ENCODE assay signal across 8 cellular contexts in genomic region chr6:13354331-13355042, GRCh38. TPM values are rescaled to one million over a fixed set of nuclear protein-coding genes. Genes with fewer than 3 reads are reported as not detected.
A peak's percentile ranks its signal among the peaks of the same experiment; 100 is the strongest.
DNase-seq lines count a peak whose midpoint lies in the region; ATAC-seq and TF ChIP-seq lines count a peak whose summit lies in the region.

No MANE protein-coding gene starts in this region.

- POLR2A ChIA-PET in IMR-90 (lab: Charles Lee; ENCODE audit: unreplicated experiment): interaction anchor here (0.7 kb wide), 1 partner anchor 41 kb away, joined by 3 read pairs; no protein-coding TSS in a partner anchor

- peak overlapping the region; percentile 95; the same call in 2 of the 3 replicates for H2BK15ac ChIP-seq in IMR-90 (ENCODE audit: low read depth, low read length)

- H3K4me1 Mint-ChIP-seq in activated naive CD8-positive, alpha-beta T cell treated with anti-CD3 and anti-CD28 coated beads, Interleukin-2, amount 50 U/mL, for 24 hours: peaks cover 50% of the 10 kb centered on the region

- H3K27me3 ChIP-seq in IMR-90 (ENCODE audit: control insufficient read depth, insufficient read depth, low read length): no peaks in the 10 kb centered on the region

- CTCF ChIA-PET in IMR-90 (lab: Yijun Ruan, JAX): interaction anchor here (1.0 to 1.9 kb wide), 3 partner anchors 12 to 261 kb away, joined by 3 to 4 read pairs (median 3); partner anchors contain the start of gene NOL7

- peak overlapping the region; percentile 20 for H2AK9ac ChIP-seq in IMR-90 (replicated peaks; ENCODE audit: low read depth, low read length, poor library complexity)

- H3K56ac ChIP-seq in IMR-90 (ENCODE audit: extremely low read depth, insufficient read depth, low read length): peak overlapping the region; percentile 91

- H4K91ac ChIP-seq in IMR-90 (ENCODE audit: insufficient read depth, low read depth, low read length): peak overlapping the region; percentile 97

- peak; percentile 34 for DNase-seq in ACHN
- peak; percentile 81 for DNase-seq in IMR-90
- no peak for DNase-seq in activated naive CD8-positive, alpha-beta T cell treated with anti-CD3 and anti-CD28 coated beads, Interleukin-2, amount 50 U/mL, for 24 hours
- peak; percentile 74 for DNase-seq in kidney tubule cell (ENCODE audit: low spot score)
- no peak for DNase-seq in occipital lobe (lab: John Stamatoyannopoulos, UW)
- no peak for DNase-seq in NCI-H1694 (lab: John Stamatoyannopoulos, UW)
- DNase-seq in T1000 (lab: John Stamatoyannopoulos, UW): no peak

- peak overlapping the region; percentile 99 for H2AK5ac ChIP-seq in IMR-90 (ENCODE audit: low read depth, low read length)

- peaks cover 19% of the 10 kb centered on the region for H3K9me1 ChIP-seq in IMR-90 (ENCODE audit: insufficient read depth, low read length)

- TF ChIP-seq CTCF in IMR-90 (conservative IDR thresholded peaks at IDR 0.05; ENCODE audit: low read depth, low read length): no peak

- intact Hi-C loops in IMR-90 (cut with micrococcal nuclease): loop anchor here (2.0 kb wide), 2 partner anchors 132 to 260 kb away; partner anchors contain the start of genes GFOD1 and NOL7

- H3K4ac ChIP-seq in IMR-90 (ENCODE audit: low read depth, low read length): peak overlapping the region; percentile 99

- peak overlapping the region; percentile 83 to 97 for H4K8ac ChIP-seq in IMR-90 (ENCODE audit: low read depth in 2 of 2, low read length in 2 of 2)

- peak overlapping the region; percentile 99 for H2BK20ac ChIP-seq in IMR-90 (ENCODE audit: low read depth, low read length)

- H3K4me3 ChIP-seq in IMR-90 (ENCODE audit: insufficient read depth, low read depth, low read length): no peak overlapping the region

- H3K14ac ChIP-seq in IMR-90 (replicated peaks; ENCODE audit: low read depth, low read length): peak overlapping the region; percentile 97

- peak overlapping the region; percentile 7 for H3K4me3 Mint-ChIP-seq in activated naive CD8-positive, alpha-beta T cell treated with anti-CD3 and anti-CD28 coated beads, Interleukin-2, amount 50 U/mL, for 24 hours

- ATAC-seq in IMR-90 (ENCODE audit: low read depth): peak; percentile 66
- ATAC-seq in activated naive CD8-positive, alpha-beta T cell treated with anti-CD3 and anti-CD28 coated beads, Interleukin-2, amount 50 U/mL, for 24 hours: no peak
- ATAC-seq in HG03457 (IDR thresholded peaks at IDR 0.05; ENCODE audit: unreplicated experiment): no peak

- H3K27me3 Mint-ChIP-seq in activated naive CD8-positive, alpha-beta T cell treated with anti-CD3 and anti-CD28 coated beads, Interleukin-2, amount 50 U/mL, for 24 hours: no peaks in the 10 kb centered on the region

- 46% methylated on average over 4 of the region's 13 CpGs; no CpG with 5 or more reads in 1 of the 2 experiments for WGBS in IMR-90 (ENCODE audit: extremely low coverage in 2 of 2, insufficient read length in 1 of 2), 2 experiments

- H4K5ac ChIP-seq in IMR-90 (ENCODE audit: low read depth, low read length): peak overlapping the region; percentile 84

- H3K27ac ChIP-seq in IMR-90 (ENCODE audit: insufficient read depth, low read length): peak overlapping the region; percentile 88

- H4K20me1 ChIP-seq in IMR-90 (ENCODE audit: insufficient read depth, low read length): no peaks in the 10 kb centered on the region

- no peaks in the 10 kb centered on the region for H3K36me3 ChIP-seq in IMR-90 (ENCODE audit: control insufficient read depth, insufficient read depth, low read length)

- H2BK5ac ChIP-seq in IMR-90 (ENCODE audit: low read depth, low read length, poor library complexity, severe bottlenecking): peak overlapping the region; percentile 99

- TF ChIP-seq POLR2A in IMR-90 (IDR thresholded peaks at IDR 0.05; ENCODE audit: low read depth, low read length): no peak

- H3K9ac ChIP-seq in IMR-90 (ENCODE audit: low read depth, low read length): peak overlapping the region; percentile 37; the same call in 1 of the 2 replicates

- dilution Hi-C loops in IMR-90 (cut with HindIII; ENCODE audit: low sequenced_read_pairs, unreplicated experiment): no loop called here

- H2BK120ac ChIP-seq in IMR-90 (ENCODE audit: low read depth, low read length): peak overlapping the region; percentile 99

- TF ChIP-seq RAD21 in IMR-90 (IDR thresholded peaks at IDR 0.05; ENCODE audit: low read length): no peak

- peak overlapping the region; percentile 11 for H2AFZ ChIP-seq in IMR-90 (replicated peaks; ENCODE audit: low read length, poor library complexity)

- peak overlapping the region; percentile 95 for H3K23ac ChIP-seq in IMR-90 (ENCODE audit: low read depth, low read length)

- H3K4me2 ChIP-seq in IMR-90 (ENCODE audit: low read depth, low read length): peak overlapping the region; percentile 75

- in situ Hi-C loops in ACHN (cut with HindIII; ENCODE audit: low pct_ligation_motif_present, low pct_unique_long_range_greater_than_20kb, low sequenced_read_pairs): no loop called here
- in situ Hi-C loops in IMR-90 (cut with MboI; ENCODE audit: low sequenced_read_pairs): no loop called here

- H3K4me1 ChIP-seq in IMR-90 (ENCODE audit: control insufficient read depth, insufficient read depth, low read length): peaks cover 23% of the 10 kb centered on the region

- no TSS peak for BruUV-seq in IMR-90 (replicated peaks; lab: Mats Ljungman, UMichigan)

- no peaks in the 10 kb centered on the region for H3K9me3 Mint-ChIP-seq in activated naive CD8-positive, alpha-beta T cell treated with anti-CD3 and anti-CD28 coated beads, Interleukin-2, amount 50 U/mL, for 24 hours

- H3K27ac Mint-ChIP-seq in activated naive CD8-positive, alpha-beta T cell treated with anti-CD3 and anti-CD28 coated beads, Interleukin-2, amount 50 U/mL, for 24 hours: peak overlapping the region; percentile 97

- H3K36me3 Mint-ChIP-seq in activated naive CD8-positive, alpha-beta T cell treated with anti-CD3 and anti-CD28 coated beads, Interleukin-2, amount 50 U/mL, for 24 hours (ENCODE audit: low read depth): no peaks in the 10 kb centered on the region

- peak overlapping the region; percentile 96 for H3K18ac ChIP-seq in IMR-90 (ENCODE audit: low read depth, low read length)

- H3K9me3 ChIP-seq in IMR-90 (ENCODE audit: control insufficient read depth, insufficient read depth, low read length): no peaks in the 10 kb centered on the region

- H3K79me1 ChIP-seq in IMR-90 (ENCODE audit: low read depth in 1 of 2, low read length in 2 of 2): no peaks in the 10 kb centered on the region; a peak in 2 of 4 replicates

TF ChIP-seq in IMR-90, 13 proteins besides CTCF, POLR2A, EP300 and RAD21:
- TF ChIP-seq FOS (IDR thresholded peaks at IDR 0.05; ENCODE audit: low read depth, low read length) (peak; percentile 21; the same call in 1 of the 2 replicates), ELK1 (IDR thresholded peaks at IDR 0.05; ENCODE audit: borderline replicate concordance, low read depth, low read length) (no peak), MAFK (IDR thresholded peaks at IDR 0.05; ENCODE audit: low read depth, low read length) (no peak), MXI1 (IDR thresholded peaks at IDR 0.05; ENCODE audit: borderline replicate concordance, low read depth, low read length) (no peak), NFE2L2 (IDR thresholded peaks at IDR 0.05; ENCODE audit: low read depth, low read length) (no peak), SMC3 (IDR thresholded peaks at IDR 0.05; ENCODE audit: low read depth, low read length) (no peak), RFX5 (IDR thresholded peaks at IDR 0.05; ENCODE audit: low read depth, low read length) (no peak)
TF ChIP-seq in IMR-90: peak in this region for 1.

RNA-seq across cellular contexts. Expression of gene TBC1D7, which starts 26.1 kb away (rescaled TPM):
- total RNA-seq in IMR-90 (2012; rRNA removed) (14.3 and 16.4 TPM in 2 replicates), occipital lobe (41.8 TPM)
- 17.6 and 22.6 TPM in 2 replicates for polyA plus RNA-seq in IMR-90 (2012; rRNA removed)
- 9.8 and 23.1 TPM in 2 replicates for polyA plus RNA-seq in IMR-90 (2012; cell fraction: cytosol; rRNA removed)
- polyA plus RNA-seq in IMR-90 (2012; cell fraction: nucleus; rRNA removed; ENCODE audit: low replicate concordance): 3.2 and 15.3 TPM in 2 replicates

Comparison
In these comparisons a context has a peak if more than half of its experiments do, and no peak if none do; other contexts are left out.
1. DNase-seq: peak in ACHN (single experiment), IMR-90 (single experiment) and kidney tubule cell (single experiment); none in activated naive CD8-positive, alpha-beta T cell treated with anti-CD3 and anti-CD28 coated beads, Interleukin-2, amount 50 U/mL, for 24 hours (single experiment), occipital lobe (single experiment), NCI-H1694 (single experiment) and T1000 (single experiment).